Comparison of ENCODE assay signal across 1 cellular context in genomic region chr1:1622578-1623094, GRCh38.
A peak's percentile ranks its signal among the peaks of the same experiment; 100 is the strongest.
TF ChIP-seq lines count a peak whose summit lies in the region.

No MANE protein-coding gene starts in this region.

TF ChIP-seq in HEK293, 187 proteins besides CTCF, POLR2A, EP300 and RAD21:
- 0 out of 2 replicates have a peak, but pooled peaks have one; percentile 7 for TF ChIP-seq HIC1 (tag by site-specific recombination; IDR thresholded peaks at IDR 0.05)
- TF ChIP-seq ZNF521 (tag by site-specific recombination; IDR thresholded peaks at IDR 0.05): no peak
TF ChIP-seq in HEK293: peak in this region for 1.
